9 cellular contexts compared by ENCODE assay signal in the genomic region with DNA sequence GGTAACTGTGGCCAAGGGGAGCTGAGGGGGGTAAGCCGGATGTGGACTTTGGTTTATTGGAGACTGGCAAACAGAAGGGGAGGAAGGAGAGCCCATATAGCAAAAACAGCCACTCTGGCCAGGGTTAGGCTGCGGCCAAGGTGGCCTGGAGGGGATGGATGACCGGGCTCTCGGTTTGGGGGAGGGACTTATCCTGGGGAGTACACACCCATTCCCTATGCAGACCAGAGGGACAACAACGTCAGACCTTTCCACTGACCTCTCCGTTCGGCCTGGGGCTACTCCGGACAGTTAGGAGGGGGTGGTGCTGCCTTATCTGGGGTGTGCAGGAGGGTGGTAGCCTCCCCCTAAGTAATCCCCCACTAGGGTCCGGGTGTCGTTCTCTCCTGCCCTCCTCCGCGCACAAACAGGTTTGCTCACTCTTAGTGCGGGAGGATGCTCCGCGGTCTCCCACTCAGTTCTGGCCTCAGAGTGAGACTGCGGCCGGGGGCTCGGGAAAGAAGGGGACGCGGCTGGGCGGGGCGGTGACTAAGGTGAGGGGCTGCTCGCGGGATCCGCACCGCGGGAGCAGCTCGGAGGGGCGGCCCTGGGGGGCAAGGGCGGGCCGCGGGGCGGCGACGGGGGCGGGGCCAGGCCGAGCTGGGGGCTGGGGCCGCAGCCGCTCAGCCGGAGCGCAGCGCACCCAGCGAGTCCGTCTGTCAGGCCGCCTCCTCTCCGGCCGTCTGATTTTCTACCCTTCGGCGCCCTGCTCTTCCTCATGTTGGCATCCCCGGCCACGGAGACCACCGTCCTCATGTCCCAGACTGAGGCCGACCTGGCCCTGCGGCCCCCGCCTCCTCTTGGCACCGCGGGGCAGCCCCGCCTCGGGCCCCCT. TPM values are rescaled to one million over a fixed set of nuclear protein-coding genes. Genes with fewer than 3 reads are reported as not detected.
DNase-seq lines count a peak whose midpoint lies in the region; ATAC-seq and TF ChIP-seq lines count a peak whose summit lies in the region.
"Had no signal": no experiment of that assay in that cellular context is flagged by ENCODE, and none has a peak within 500 bp of the region (broad histone marks: within the 10 kb centered on the region; RNA-seq: fewer than 3 reads in every experiment).

WNK4 (plus strand) TSS at position 669 of the 874 bp plus-strand sequence; CDS start at position 758, 89 bp downstream.

- POLR2A ChIA-PET in HEK293T (lab: Yijun Ruan, JAX) = interaction anchor here (0.6 to 1.0 kb wide), 3 partner anchors 8 to 18 kb away, joined by 3 read pairs; partner anchors contain the start of gene COA3

- peak within 1 kb of the TSS; percentile 61 for H3K4me3 ChIP-seq in H7 (ENCODE audit: insufficient read depth, low read depth, low read length)
- peak within 1 kb of the TSS; percentile 59 for H3K4me3 ChIP-seq in WERI-Rb-1 (ENCODE audit: low read depth, low read length)
- H3K4me3 ChIP-seq in sigmoid colon = peak within 1 kb of the TSS in 3 of 4 donors; percentile 33 to 47 (median 41)

- H3K27me3 ChIP-seq in H7 (ENCODE audit: control insufficient read depth, insufficient read depth, low read length) (peaks cover 22% of the 10 kb centered on the region), WERI-Rb-1 (ENCODE audit: insufficient read depth, low read depth, severe bottlenecking) (peaks cover 6% of the 10 kb centered on the region), sigmoid colon (peaks cover 32 to 56% (median 51%) of the 10 kb centered on the region in 3 donors)

- peaks cover 0 to 24% (median 20%) of the 10 kb centered on the region in 4 donors for H3K4me1 ChIP-seq in sigmoid colon

- TF ChIP-seq CTCF in WERI-Rb-1 (IDR thresholded peaks at IDR 0.05; ENCODE audit: low read depth, low read length) = no peak
- TF ChIP-seq CTCF in sigmoid colon (IDR thresholded peaks at IDR 0.05) = no peak

- 3 to 13% methylated on average over 59 of the region's 59 CpGs for WGBS in sigmoid colon, 2 donors

- no peak for TF ChIP-seq POLR2A in sigmoid colon (IDR thresholded peaks at IDR 0.05)

- H3K36me3 ChIP-seq in H7 (replicated peaks; ENCODE audit: control insufficient read depth, insufficient read depth, low read length) = peaks cover 16% of the 10 kb centered on the region
- H3K36me3 ChIP-seq in WERI-Rb-1 = peaks cover 39% of the 10 kb centered on the region
- peaks cover 9 to 45% (median 22%) of the 10 kb centered on the region in 4 donors for H3K36me3 ChIP-seq in sigmoid colon

- ATAC-seq in left ventricle myocardium superior (peak; percentile 57), HG03175 (IDR thresholded peaks at IDR 0.05; ENCODE audit: unreplicated experiment) (no peak), HG02885 (IDR thresholded peaks at IDR 0.05; ENCODE audit: poor library complexity, unreplicated experiment) (no peak)

- CTCF ChIA-PET in HEK293T (lab: Yijun Ruan, JAX) = interaction anchor here (0.6 kb wide), 1 partner anchor 624 kb away, joined by 3 read pairs; no protein-coding TSS in a partner anchor

- peak within 1 kb of the TSS; percentile 59 for H3K27ac ChIP-seq in WERI-Rb-1
- H3K27ac ChIP-seq in sigmoid colon = peak within 1 kb of the TSS in 1 of 4 donors; percentile 62

- peak; percentile 95 for DNase-seq in H7
- peak; percentile 64 for DNase-seq in WERI-Rb-1
- no peak for DNase-seq in left ventricle myocardium superior
- peak; percentile 57 for DNase-seq in sigmoid colon
- no peak for DNase-seq in activated effector memory CD4-positive, alpha-beta T cell treated with anti-CD3 and anti-CD28 coated beads, Interleukin-2, amount 50 U/mL, for 16 hours
- no peak for DNase-seq in HEK293T (ENCODE audit: extremely low spot score)

- intact Hi-C loops in left ventricle myocardium superior (cut with micrococcal nuclease) (no loop called here), sigmoid colon (cut with DNase I) (no loop called here)

- H3K9me3 ChIP-seq in WERI-Rb-1 (ENCODE audit: severe bottlenecking) = no peaks in the 10 kb centered on the region
- H3K9me3 ChIP-seq in sigmoid colon = no peaks in the 10 kb centered on the region

- no peak for TF ChIP-seq EP300 in sigmoid colon (IDR thresholded peaks at IDR 0.05)

TF ChIP-seq in HEK293T, 16 proteins besides CTCF, POLR2A, EP300 and RAD21:
- TF ChIP-seq BHLHE40 (IDR thresholded peaks at IDR 0.05; ENCODE audit: borderline replicate concordance) (no peak), FOXM1 (IDR thresholded peaks at IDR 0.05; ENCODE audit: borderline replicate concordance) (no peak), ELF4 (IDR thresholded peaks at IDR 0.05) (no peak), SUZ12 (IDR thresholded peaks at IDR 0.05) (no peak), FOXA1 (IDR thresholded peaks at IDR 0.05) (no peak), CTBP1 (IDR thresholded peaks at IDR 0.05; ENCODE audit: borderline replicate concordance) (no peak), ARNT (IDR thresholded peaks at IDR 0.05) (no peak), NFRKB (IDR thresholded peaks at IDR 0.05) (no peak), LEF1 (IDR thresholded peaks at IDR 0.05; ENCODE audit: borderline replicate concordance) (no peak)
- TF ChIP-seq, protein P1, sequence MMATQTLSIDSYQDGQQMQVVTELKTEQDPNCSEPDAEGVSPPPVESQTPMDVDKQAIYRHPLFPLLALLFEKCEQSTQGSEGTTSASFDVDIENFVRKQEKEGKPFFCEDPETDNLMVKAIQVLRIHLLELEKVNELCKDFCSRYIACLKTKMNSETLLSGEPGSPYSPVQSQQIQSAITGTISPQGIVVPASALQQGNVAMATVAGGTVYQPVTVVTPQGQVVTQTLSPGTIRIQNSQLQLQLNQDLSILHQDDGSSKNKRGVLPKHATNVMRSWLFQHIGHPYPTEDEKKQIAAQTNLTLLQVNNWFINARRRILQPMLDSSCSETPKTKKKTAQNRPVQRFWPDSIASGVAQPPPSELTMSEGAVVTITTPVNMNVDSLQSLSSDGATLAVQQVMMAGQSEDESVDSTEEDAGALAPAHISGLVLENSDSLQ (IDR thresholded peaks at IDR 0.05) = no peak

RNA-seq across cellular contexts. Expression of gene WNK4, which starts in this region (rescaled TPM):
- 0.24 and 0.44 TPM in 2 replicates for total RNA-seq in H7 (2014; rRNA removed; shearing (Covaris generic))
- total RNA-seq in left ventricle myocardium superior (not detected), sigmoid colon (under 1 TPM in 1 of 4 donors, not detected in 3; 0.28 TPM)
- 10 to 100 TPM; 13.2 to 14.4 (median 14.0) TPM for polyA plus RNA-seq in sigmoid colon
- total RNA-seq: LHCN-M2 had no signal

Comparison
In these comparisons a context has a peak if more than half of its experiments do, and no peak if none do; other contexts are left out.
1. Peak in DNase-seq and H3K4me3 ChIP-seq in H7; RNA of the gene not detected or under 1 TPM.
2. Peak in ATAC-seq in left ventricle myocardium superior; RNA of the gene not detected or under 1 TPM.
3. DNase-seq: peak in WERI-Rb-1 (single experiment) and sigmoid colon (single experiment); none in left ventricle myocardium superior (single experiment), activated effector memory CD4-positive, alpha-beta T cell treated with anti-CD3 and anti-CD28 coated beads, Interleukin-2, amount 50 U/mL, for 16 hours (single experiment) and HEK293T (single experiment).
4. Peak in every context shown above with its lines, with median percentiles within 50 percentile points of each other: H3K4me3 ChIP-seq.